1 cellular context compared by ENCODE assay signal in the genomic region with DNA sequence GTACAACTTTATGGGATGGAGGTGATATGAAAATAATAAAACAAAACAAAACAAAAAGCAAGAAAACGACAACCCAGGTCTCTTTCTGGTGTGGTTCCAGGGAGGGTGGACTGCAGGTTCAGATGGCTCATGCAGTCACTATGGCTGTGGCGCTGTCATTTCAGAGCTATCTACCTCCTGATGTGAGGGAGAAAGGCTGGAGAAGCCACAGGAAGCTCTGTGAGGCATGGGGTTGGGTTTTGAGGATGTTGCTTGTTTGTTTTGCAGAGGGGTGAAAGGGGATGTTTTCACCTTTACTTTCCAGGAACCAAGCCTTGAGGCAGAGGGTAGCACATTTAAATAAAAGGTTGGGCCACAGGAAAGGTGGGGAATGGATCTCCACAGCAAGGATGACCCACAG.
TF ChIP-seq lines count a peak whose summit lies in the region.

No MANE protein-coding gene starts in this region.

TF ChIP-seq in WTC11, 78 proteins besides CTCF, POLR2A, EP300 and RAD21 (continued from another document):
- TF ChIP-seq, protein P1, sequence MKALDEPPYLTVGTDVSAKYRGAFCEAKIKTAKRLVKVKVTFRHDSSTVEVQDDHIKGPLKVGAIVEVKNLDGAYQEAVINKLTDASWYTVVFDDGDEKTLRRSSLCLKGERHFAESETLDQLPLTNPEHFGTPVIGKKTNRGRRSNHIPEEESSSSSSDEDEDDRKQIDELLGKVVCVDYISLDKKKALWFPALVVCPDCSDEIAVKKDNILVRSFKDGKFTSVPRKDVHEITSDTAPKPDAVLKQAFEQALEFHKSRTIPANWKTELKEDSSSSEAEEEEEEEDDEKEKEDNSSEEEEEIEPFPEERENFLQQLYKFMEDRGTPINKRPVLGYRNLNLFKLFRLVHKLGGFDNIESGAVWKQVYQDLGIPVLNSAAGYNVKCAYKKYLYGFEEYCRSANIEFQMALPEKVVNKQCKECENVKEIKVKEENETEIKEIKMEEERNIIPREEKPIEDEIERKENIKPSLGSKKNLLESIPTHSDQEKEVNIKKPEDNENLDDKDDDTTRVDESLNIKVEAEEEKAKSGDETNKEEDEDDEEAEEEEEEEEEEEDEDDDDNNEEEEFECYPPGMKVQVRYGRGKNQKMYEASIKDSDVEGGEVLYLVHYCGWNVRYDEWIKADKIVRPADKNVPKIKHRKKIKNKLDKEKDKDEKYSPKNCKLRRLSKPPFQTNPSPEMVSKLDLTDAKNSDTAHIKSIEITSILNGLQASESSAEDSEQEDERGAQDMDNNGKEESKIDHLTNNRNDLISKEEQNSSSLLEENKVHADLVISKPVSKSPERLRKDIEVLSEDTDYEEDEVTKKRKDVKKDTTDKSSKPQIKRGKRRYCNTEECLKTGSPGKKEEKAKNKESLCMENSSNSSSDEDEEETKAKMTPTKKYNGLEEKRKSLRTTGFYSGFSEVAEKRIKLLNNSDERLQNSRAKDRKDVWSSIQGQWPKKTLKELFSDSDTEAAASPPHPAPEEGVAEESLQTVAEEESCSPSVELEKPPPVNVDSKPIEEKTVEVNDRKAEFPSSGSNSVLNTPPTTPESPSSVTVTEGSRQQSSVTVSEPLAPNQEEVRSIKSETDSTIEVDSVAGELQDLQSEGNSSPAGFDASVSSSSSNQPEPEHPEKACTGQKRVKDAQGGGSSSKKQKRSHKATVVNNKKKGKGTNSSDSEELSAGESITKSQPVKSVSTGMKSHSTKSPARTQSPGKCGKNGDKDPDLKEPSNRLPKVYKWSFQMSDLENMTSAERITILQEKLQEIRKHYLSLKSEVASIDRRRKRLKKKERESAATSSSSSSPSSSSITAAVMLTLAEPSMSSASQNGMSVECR (CRISPR knock-in tag; IDR thresholded peaks at IDR 0.05; ENCODE audit: borderline replicate concordance) = no peak
